21 cellular contexts compared by ENCODE assay signal in genomic region chr14:36264107-36264506, GRCh38.
"Had no signal": no experiment of that assay in that cellular context is flagged by ENCODE, and none has a peak within 500 bp of the region (broad histone marks: within the 10 kb centered on the region; RNA-seq: fewer than 3 reads in every experiment).

No MANE protein-coding gene starts in this region.

- ATAC-seq: gastrocnemius medialis; heart right ventricle; left cardiac atrium; left lung; left ventricle myocardium superior; lower lobe of right lung; mucosa of descending colon; naive thymus-derived CD8-positive, alpha-beta T cell had no signal

- DNase-seq: colonic mucosa; cortex of kidney; effector CD8-positive, alpha-beta T cell; foreskin fibroblast; foreskin melanocyte; gastrocnemius medialis; glutamatergic neuron; head of caudate nucleus; heart right ventricle; hippocampal formation; left cardiac atrium; left lung; left ventricle myocardium superior; lower lobe of right lung; mesenchymal stem cell; mucosa of descending colon; naive B cell; naive thymus-derived CD8-positive, alpha-beta T cell had no signal

- H3K9me3 Mint-ChIP-seq: dendritic cell treated with granulocyte-macrophage colony-stimulating factor and Interleukin-4, amounts not matched to agents 40 ng/mL and 50 ng/mL, for 4 days; mesothelial cell of epicardium; naive B cell; naive thymus-derived CD8-positive, alpha-beta T cell had no signal

- H3K27ac Mint-ChIP-seq: dendritic cell treated with granulocyte-macrophage colony-stimulating factor and Interleukin-4, amounts not matched to agents 40 ng/mL and 50 ng/mL, for 4 days; mesothelial cell of epicardium; naive B cell; naive thymus-derived CD8-positive, alpha-beta T cell had no signal

- H3K4me1 Mint-ChIP-seq: mesothelial cell of epicardium; naive B cell; naive thymus-derived CD8-positive, alpha-beta T cell had no signal

- H3K4me3 Mint-ChIP-seq: dendritic cell treated with granulocyte-macrophage colony-stimulating factor and Interleukin-4, amounts not matched to agents 40 ng/mL and 50 ng/mL, for 4 days; mesothelial cell of epicardium; naive B cell; naive thymus-derived CD8-positive, alpha-beta T cell had no signal

- H3K4me3 ChIP-seq: colonic mucosa, esophagus muscularis mucosa, gastrocnemius medialis, heart right ventricle, left lung, lower lobe of right lung, mucosa of descending colon had no signal

- H3K36me3 Mint-ChIP-seq: mesothelial cell of epicardium; naive B cell; naive thymus-derived CD8-positive, alpha-beta T cell had no signal
